Comparison of ENCODE assay signal across 8 cellular contexts in the genomic region with DNA sequence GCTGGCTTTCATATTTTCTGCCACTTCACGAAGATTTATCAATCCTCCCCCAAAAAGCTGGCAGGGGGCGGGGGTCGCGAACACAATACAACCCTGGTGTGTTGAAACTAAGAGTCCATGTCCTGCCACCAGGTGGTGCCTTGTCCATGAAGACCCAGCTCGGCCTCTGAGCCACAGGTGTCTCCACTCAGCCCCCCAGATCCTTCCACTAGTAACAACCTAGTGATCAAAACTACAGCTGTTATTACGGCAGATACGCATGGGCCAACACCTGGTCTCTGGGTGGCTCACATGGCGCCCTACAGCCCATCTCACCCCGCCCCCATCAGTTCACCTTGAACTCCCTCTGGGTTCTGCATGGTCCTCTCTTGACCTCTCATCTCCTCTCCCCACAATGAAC. TPM values are rescaled to one million over a fixed set of nuclear protein-coding genes. Genes with fewer than 3 reads are reported as not detected.
A peak's percentile ranks its signal among the peaks of the same experiment; 100 is the strongest.
DNase-seq lines count a peak whose midpoint lies in the region; ATAC-seq and TF ChIP-seq lines count a peak whose summit lies in the region.
"Had no signal": no experiment of that assay in that cellular context is flagged by ENCODE, and none has a peak within 500 bp of the region (broad histone marks: within the 10 kb centered on the region; RNA-seq: fewer than 3 reads in every experiment).

No MANE protein-coding gene starts in this region.

- RAD21 ChIA-PET in HCT116 (lab: Charles Lee; ENCODE audit: low non-redundant PET in 1 of 2, low total read pairs in 2 of 2, uncharacterized antibody in 2 of 2, unreplicated experiment in 2 of 2), result interaction anchor here (0.5 to 1.5 kb wide), 4 partner anchors 10 to 74 kb away, joined by 3 to 9 read pairs (median 4); no protein-coding TSS in a partner anchor

- peaks cover 53% of the 10 kb centered on the region; the same call in 1 of the 2 replicates for H4K20me1 ChIP-seq in HCT116 (ENCODE audit: insufficient read depth)

- no peak overlapping the region for H2AFZ ChIP-seq in HCT116 (ENCODE audit: low read depth, low read length, poor library complexity, severe bottlenecking)

- ATAC-seq in GM18517 (IDR thresholded peaks at IDR 0.05; ENCODE audit: unreplicated experiment) (peak; percentile 16), HCT116 (peak; percentile 62), SK-N-SH treated with all-trans-retinoic acid at 6 μM for 48 hours (peak; percentile 58), mucosa of descending colon (peak; percentile 25)

- H3K9ac ChIP-seq in HCT116 (ENCODE audit: low read length), result no peak overlapping the region

- BruUV-seq in HCT116 (replicated peaks; lab: Mats Ljungman, UMichigan), result no TSS peak

- H3K4me3 ChIP-seq in HCT116 (replicated peaks in 1 of 2; ENCODE audit: low read depth in 1 of 2, low read length in 2 of 2), result no peak overlapping the region
- H3K4me3 ChIP-seq in mucosa of descending colon, result no peak overlapping the region
- no peak overlapping the region for H3K4me3 ChIP-seq in breast epithelium

- H3K4me1 ChIP-seq in HCT116 (ENCODE audit: control insufficient read depth in 1 of 2, insufficient read depth in 2 of 2, low read length in 2 of 2), result peaks cover 7 to 19% of the 10 kb centered on the region in 2 experiments
- peaks cover 26% of the 10 kb centered on the region for H3K4me1 ChIP-seq in mucosa of descending colon (ENCODE audit: low read depth)
- H3K4me1 ChIP-seq in breast epithelium, result peaks cover 0 to 8% of the 10 kb centered on the region in 2 donors

- no peaks in the 10 kb centered on the region for H3K9me3 ChIP-seq in HCT116 (ENCODE audit: control insufficient read depth in 1 of 2, insufficient read depth in 1 of 2, low read depth in 1 of 2, low read length in 2 of 2)
- H3K9me3 ChIP-seq in mucosa of descending colon, result no peaks in the 10 kb centered on the region
- no peaks in the 10 kb centered on the region for H3K9me3 ChIP-seq in breast epithelium

- H3K79me2 ChIP-seq in HCT116 (ENCODE audit: insufficient read depth, low read length), result peaks cover 100% of the 10 kb centered on the region

- intact Hi-C loops in HCT116 (cut with micrococcal nuclease) (loop anchor here (2.0 kb wide), 2 partner anchors 73 to 199 kb away; no protein-coding TSS in a partner anchor), mucosa of descending colon (cut with DNase I, micrococcal nuclease) (no loop called here), breast epithelium (cut with DNase I; ENCODE audit: low total_unique reads) (no loop called here)

- H3K27ac ChIP-seq in HCT116 (ENCODE audit: low read depth, low read length) (no peak overlapping the region), breast epithelium (no peak overlapping the region)

- TF ChIP-seq POLR2A in HCT116 (IDR thresholded peaks at IDR 0.05; ENCODE audit: borderline replicate concordance, extremely low read depth, insufficient read depth, insufficient read length), result no peak
- TF ChIP-seq POLR2A in breast epithelium (IDR thresholded peaks at IDR 0.05), result no peak

- POLR2A ChIA-PET in HCT116 (lab: Charles Lee), result interaction anchor here (0.6 kb wide), 1 partner anchor 155 kb away, joined by 4 read pairs; a partner anchor contains a TSS

- no peak overlapping the region; the same call in 1 of the 2 replicates for H3K4me2 ChIP-seq in HCT116 (ENCODE audit: low read length)

- H3K36me3 ChIP-seq in HCT116 (ENCODE audit: control insufficient read depth in 1 of 2, insufficient read depth in 2 of 2, low read length in 2 of 2) (no peaks in the 10 kb centered on the region), mucosa of descending colon (ENCODE audit: low read depth) (no peaks in the 10 kb centered on the region), breast epithelium (no peaks in the 10 kb centered on the region)

- H3K9me2 ChIP-seq in HCT116 (ENCODE audit: insufficient read depth), result no peaks in the 10 kb centered on the region

- TF ChIP-seq CTCF in HCT116 (IDR thresholded peaks at IDR 0.05 in 2 of 3, conservative IDR thresholded peaks at IDR 0.05 in 1 of 3; ENCODE audit: borderline replicate concordance in 1 of 3, insufficient read depth in 1 of 3, low read depth in 2 of 3, low read length in 2 of 3), result peak in 2 of 3 experiments; percentile 23 to 39; a peak in 3 of 6 replicates
- no peak for TF ChIP-seq CTCF in mucosa of descending colon (IDR thresholded peaks at IDR 0.05)
- TF ChIP-seq CTCF in breast epithelium (IDR thresholded peaks at IDR 0.05), result no peak

- CTCF ChIA-PET in HCT116 (lab: Charles Lee), result interaction anchor here (0.6 to 2.2 kb wide), 18 partner anchors 9 to 363 kb away, joined by 3 to 27 read pairs (median 4); no protein-coding TSS in a partner anchor

- 0 out of 2 replicates have a peak, but pooled peaks have one; percentile 19 for TF ChIP-seq RAD21 in HCT116 (IDR thresholded peaks at IDR 0.05; ENCODE audit: low read depth)

- H3K27me3 ChIP-seq in HCT116 (ENCODE audit: insufficient read depth, low read length), result no peaks in the 10 kb centered on the region
- no peaks in the 10 kb centered on the region for H3K27me3 ChIP-seq in breast epithelium

- DNase-seq in HCT116 (ENCODE audit: low read depth, low spot score) (no peak), mucosa of descending colon (peak in 1 of 3 donors; percentile 51), retina (no peak), hypothalamus (lab: John Stamatoyannopoulos, UW) (no peak), breast epithelium (ENCODE audit: low spot score in 2 of 2) (no peak)

TF ChIP-seq in HCT116, 20 proteins besides CTCF, POLR2A, EP300 and RAD21:
- no peak for TF ChIP-seq TCF7L2 (IDR thresholded peaks at IDR 0.05; ENCODE audit: borderline replicate concordance, extremely low read depth, insufficient read depth, insufficient read length)

TF ChIP-seq in SK-N-SH treated with all-trans-retinoic acid at 6 μM for 48 hours, 23 proteins besides CTCF, POLR2A, EP300 and RAD21 (continues in another document):
- TF ChIP-seq, protein P1, sequence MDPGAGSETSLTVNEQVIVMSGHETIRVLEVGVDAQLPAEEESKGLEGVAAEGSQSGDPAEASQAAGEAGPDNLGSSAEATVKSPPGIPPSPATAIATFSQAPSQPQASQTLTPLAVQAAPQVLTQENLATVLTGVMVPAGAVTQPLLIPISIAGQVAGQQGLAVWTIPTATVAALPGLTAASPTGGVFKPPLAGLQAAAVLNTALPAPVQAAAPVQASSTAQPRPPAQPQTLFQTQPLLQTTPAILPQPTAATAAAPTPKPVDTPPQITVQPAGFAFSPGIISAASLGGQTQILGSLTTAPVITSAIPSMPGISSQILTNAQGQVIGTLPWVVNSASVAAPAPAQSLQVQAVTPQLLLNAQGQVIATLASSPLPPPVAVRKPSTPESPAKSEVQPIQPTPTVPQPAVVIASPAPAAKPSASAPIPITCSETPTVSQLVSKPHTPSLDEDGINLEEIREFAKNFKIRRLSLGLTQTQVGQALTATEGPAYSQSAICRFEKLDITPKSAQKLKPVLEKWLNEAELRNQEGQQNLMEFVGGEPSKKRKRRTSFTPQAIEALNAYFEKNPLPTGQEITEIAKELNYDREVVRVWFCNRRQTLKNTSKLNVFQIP (CRISPR knock-in tag; IDR thresholded peaks at IDR 0.05; ENCODE audit: borderline replicate concordance, low read depth), result no peak
- TF ChIP-seq, protein P2, sequence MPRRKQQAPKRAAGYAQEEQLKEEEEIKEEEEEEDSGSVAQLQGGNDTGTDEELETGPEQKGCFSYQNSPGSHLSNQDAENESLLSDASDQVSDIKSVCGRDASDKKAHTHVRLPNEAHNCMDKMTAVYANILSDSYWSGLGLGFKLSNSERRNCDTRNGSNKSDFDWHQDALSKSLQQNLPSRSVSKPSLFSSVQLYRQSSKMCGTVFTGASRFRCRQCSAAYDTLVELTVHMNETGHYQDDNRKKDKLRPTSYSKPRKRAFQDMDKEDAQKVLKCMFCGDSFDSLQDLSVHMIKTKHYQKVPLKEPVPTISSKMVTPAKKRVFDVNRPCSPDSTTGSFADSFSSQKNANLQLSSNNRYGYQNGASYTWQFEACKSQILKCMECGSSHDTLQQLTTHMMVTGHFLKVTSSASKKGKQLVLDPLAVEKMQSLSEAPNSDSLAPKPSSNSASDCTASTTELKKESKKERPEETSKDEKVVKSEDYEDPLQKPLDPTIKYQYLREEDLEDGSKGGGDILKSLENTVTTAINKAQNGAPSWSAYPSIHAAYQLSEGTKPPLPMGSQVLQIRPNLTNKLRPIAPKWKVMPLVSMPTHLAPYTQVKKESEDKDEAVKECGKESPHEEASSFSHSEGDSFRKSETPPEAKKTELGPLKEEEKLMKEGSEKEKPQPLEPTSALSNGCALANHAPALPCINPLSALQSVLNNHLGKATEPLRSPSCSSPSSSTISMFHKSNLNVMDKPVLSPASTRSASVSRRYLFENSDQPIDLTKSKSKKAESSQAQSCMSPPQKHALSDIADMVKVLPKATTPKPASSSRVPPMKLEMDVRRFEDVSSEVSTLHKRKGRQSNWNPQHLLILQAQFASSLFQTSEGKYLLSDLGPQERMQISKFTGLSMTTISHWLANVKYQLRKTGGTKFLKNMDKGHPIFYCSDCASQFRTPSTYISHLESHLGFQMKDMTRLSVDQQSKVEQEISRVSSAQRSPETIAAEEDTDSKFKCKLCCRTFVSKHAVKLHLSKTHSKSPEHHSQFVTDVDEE (CRISPR knock-in tag; IDR thresholded peaks at IDR 0.05), result no peak
- no peak for TF ChIP-seq RARB (CRISPR knock-in tag; IDR thresholded peaks at IDR 0.05)
- TF ChIP-seq, protein P3, sequence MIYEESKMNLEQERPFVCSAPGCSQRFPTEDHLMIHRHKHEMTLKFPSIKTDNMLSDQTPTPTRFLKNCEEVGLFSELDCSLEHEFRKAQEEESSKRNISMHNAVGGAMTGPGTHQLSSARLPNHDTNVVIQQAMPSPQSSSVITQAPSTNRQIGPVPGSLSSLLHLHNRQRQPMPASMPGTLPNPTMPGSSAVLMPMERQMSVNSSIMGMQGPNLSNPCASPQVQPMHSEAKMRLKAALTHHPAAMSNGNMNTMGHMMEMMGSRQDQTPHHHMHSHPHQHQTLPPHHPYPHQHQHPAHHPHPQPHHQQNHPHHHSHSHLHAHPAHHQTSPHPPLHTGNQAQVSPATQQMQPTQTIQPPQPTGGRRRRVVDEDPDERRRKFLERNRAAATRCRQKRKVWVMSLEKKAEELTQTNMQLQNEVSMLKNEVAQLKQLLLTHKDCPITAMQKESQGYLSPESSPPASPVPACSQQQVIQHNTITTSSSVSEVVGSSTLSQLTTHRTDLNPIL (CRISPR knock-in tag; IDR thresholded peaks at IDR 0.05; ENCODE audit: low read depth), result no peak

RNA-seq across cellular contexts. Expression of a gene that starts 27.7 kb away (rescaled TPM):
- 154 TPM for total RNA-seq in HCT116 (2021; ENCODE audit: unreplicated experiment)
- 76.4 and 77.8 TPM in 2 replicates for polyA plus RNA-seq in HCT116 (2012)
- 100 to 1,000 TPM; 125 to 144 (median 130) TPM for total RNA-seq in mucosa of descending colon
- total RNA-seq in breast epithelium, result 100 to 1,000 TPM in 2 of 3 donors, 10 to 100 TPM in 1; 87.9 to 156 (median 118) TPM

RNA-seq across cellular contexts. Expression of a gene that starts 53.8 kb away (rescaled TPM):
- total RNA-seq in HCT116 (2021; ENCODE audit: unreplicated experiment), result not detected
- polyA plus RNA-seq in HCT116 (2012), result not detected in 2 replicates
- total RNA-seq in mucosa of descending colon, result not detected
- total RNA-seq in breast epithelium, result not detected
- total RNA-seq: HT1080 had no signal

Comparison
In these comparisons a context has a peak if more than half of its experiments do, and no peak if none do; other contexts are left out.
1. CTCF ChIP-seq: peak in HCT116 (2 of 3); none in mucosa of descending colon (single experiment) and breast epithelium (0 of 3).
2. Peak in every context shown above with its lines, with median percentiles within 50 percentile points of each other: ATAC-seq.